17 cellular contexts compared by ENCODE assay signal in genomic region chr6:166604328-166604727, GRCh38.
"Had no signal": no experiment of that assay in that cellular context is flagged by ENCODE, and none has a peak within 500 bp of the region (broad histone marks: within the 10 kb centered on the region; RNA-seq: fewer than 3 reads in every experiment).

No MANE protein-coding gene starts in this region.

- DNase-seq: colonic mucosa; cortex of kidney; effector CD8-positive, alpha-beta T cell; effector memory CD8-positive, alpha-beta T cell; foreskin keratinocyte; heart left ventricle; hypothalamus; immature natural killer cell; islet precursor cell; kidney; kidney glomerular epithelial cell; left colon; left ventricle myocardium inferior; mammary epithelial cell; mucosa of descending colon had no signal

- ATAC-seq: effector memory CD8-positive, alpha-beta T cell; foreskin keratinocyte; gastroesophageal sphincter; heart left ventricle; left colon; left lobe of liver; mucosa of descending colon had no signal
